8 cellular contexts compared by ENCODE assay signal in genomic region chr6:107179004-107179403, GRCh38.
DNase-seq lines count a peak whose midpoint lies in the region; TF ChIP-seq lines count a peak whose summit lies in the region.

No MANE protein-coding gene starts in this region.

- no peak overlapping the region for H3K9ac ChIP-seq in GM23248
- H3K9ac ChIP-seq in OCI-LY1 (ENCODE audit: low read length): no peak overlapping the region

- H3K4me3 ChIP-seq in AG10803 (ENCODE audit: low read length) (no peak overlapping the region), GM23248 (no peak overlapping the region), OCI-LY1 (ENCODE audit: low read depth, low read length, poor library complexity, severe bottlenecking) (no peak overlapping the region), fibroblast of mammary gland (ENCODE audit: control insufficient read depth, low read depth, low read length) (no peak overlapping the region), coronary artery (no peak overlapping the region), suprapubic skin (no peak overlapping the region)

- H3K9me3 ChIP-seq in GM23248 (ENCODE audit: low read depth): no peaks in the 10 kb centered on the region
- H3K9me3 ChIP-seq in OCI-LY1 (ENCODE audit: low read length): no peaks in the 10 kb centered on the region
- no peaks in the 10 kb centered on the region for H3K9me3 ChIP-seq in suprapubic skin

- H3K79me2 ChIP-seq in GM23248 (ENCODE audit: insufficient read depth) (no peaks in the 10 kb centered on the region), OCI-LY1 (ENCODE audit: insufficient read depth, low read length) (no peaks in the 10 kb centered on the region)

- TF ChIP-seq EP300 in suprapubic skin (IDR thresholded peaks at IDR 0.05): no peak

- TF ChIP-seq CTCF in AG10803 (conservative IDR thresholded peaks at IDR 0.05; ENCODE audit: low read length) (peak; percentile 30; the same call in 1 of the 2 replicates), OCI-LY1 (IDR thresholded peaks at IDR 0.05; ENCODE audit: low read length) (peak; percentile 47; the same call in 1 of the 2 replicates), fibroblast of mammary gland (conservative IDR thresholded peaks at IDR 0.05; ENCODE audit: control insufficient read depth, insufficient read depth, low read depth, low read length) (peak; percentile 45), coronary artery (IDR thresholded peaks at IDR 0.05) (no peak), suprapubic skin (IDR thresholded peaks at IDR 0.05) (no peak)

- no peak overlapping the region for H3K4me2 ChIP-seq in GM23248 (ENCODE audit: unreplicated experiment)
- H3K4me2 ChIP-seq in OCI-LY1 (ENCODE audit: low read length): no peak overlapping the region

- no peaks in the 10 kb centered on the region for H3K27me3 ChIP-seq in GM23248 (replicated peaks; ENCODE audit: insufficient read depth)
- H3K27me3 ChIP-seq in OCI-LY1 (ENCODE audit: insufficient read depth, low read length): no peaks in the 10 kb centered on the region
- no peaks in the 10 kb centered on the region for H3K27me3 ChIP-seq in suprapubic skin

- no peaks in the 10 kb centered on the region; the same call in 1 of the 2 replicates for H3F3A ChIP-seq in GM23248 (ENCODE audit: insufficient read depth)
- H3F3A ChIP-seq in OCI-LY1 (ENCODE audit: insufficient read depth, low read length): no peaks in the 10 kb centered on the region

- H4K20me1 ChIP-seq in GM23248 (ENCODE audit: insufficient read depth) (no peaks in the 10 kb centered on the region), OCI-LY1 (ENCODE audit: insufficient read depth, low read length) (no peaks in the 10 kb centered on the region)

- no peak for TF ChIP-seq POLR2A in suprapubic skin (IDR thresholded peaks at IDR 0.05)

- no peak overlapping the region for H2AFZ ChIP-seq in GM23248
- H2AFZ ChIP-seq in OCI-LY1 (ENCODE audit: low read length): no peak overlapping the region

- H3K9me2 ChIP-seq in GM23248 (ENCODE audit: insufficient read depth) (no peaks in the 10 kb centered on the region), OCI-LY1 (ENCODE audit: low read depth, low read length) (no peaks in the 10 kb centered on the region)

- no peak for DNase-seq in AG10803 (ENCODE audit: low read depth)
- DNase-seq in GM23248: peak; percentile 8
- peak; percentile 51 for DNase-seq in fibroblast of mammary gland (ENCODE audit: low read depth)
- no peak for DNase-seq in coronary artery (ENCODE audit: low spot score)
- DNase-seq in T-helper 9 cell: no peak
- no peak for DNase-seq in retina
- no peak for DNase-seq in suprapubic skin (ENCODE audit: low spot score in 2 of 2)

- in situ Hi-C loops in GM23248 (cut with MboI): no loop called here

- H3K36me3 ChIP-seq in GM23248 (ENCODE audit: low read depth): no peaks in the 10 kb centered on the region
- H3K36me3 ChIP-seq in OCI-LY1 (ENCODE audit: insufficient read depth, low read length): no peaks in the 10 kb centered on the region
- H3K36me3 ChIP-seq in suprapubic skin: no peaks in the 10 kb centered on the region

- H3K4me1 ChIP-seq in GM23248 (ENCODE audit: insufficient read depth) (no peaks in the 10 kb centered on the region), OCI-LY1 (ENCODE audit: insufficient read depth, low read length, severe bottlenecking) (no peaks in the 10 kb centered on the region), suprapubic skin (no peaks in the 10 kb centered on the region)

- H3K27ac ChIP-seq in GM23248: no peak overlapping the region
- H3K27ac ChIP-seq in OCI-LY1 (ENCODE audit: low read depth, low read length, poor library complexity, severe bottlenecking): no peak overlapping the region
- H3K27ac ChIP-seq in coronary artery: no peak overlapping the region
- H3K27ac ChIP-seq in suprapubic skin: no peak overlapping the region

- 96 to 98% methylated on average over 5 of the region's 5 CpGs for WGBS in GM23248 (ENCODE audit: low coverage in 1 of 2, low lambda C conversion rate in 2 of 2, missing lambda C conversion rate in 2 of 2), 2 experiments
- WGBS in suprapubic skin: 96% methylated on average over 5 of the region's 5 CpGs

Comparison
In these comparisons a context has a peak if more than half of its experiments do, and no peak if none do; other contexts are left out.
1. DNase-seq: peak in GM23248 (single experiment) and fibroblast of mammary gland (single experiment); none in AG10803 (single experiment), coronary artery (single experiment), T-helper 9 cell (single experiment), retina (single experiment) and suprapubic skin (0 of 2).
2. CTCF ChIP-seq: peak in AG10803 (single experiment), OCI-LY1 (single experiment) and fibroblast of mammary gland (single experiment); none in coronary artery (single experiment) and suprapubic skin (0 of 2).